In the genomic region with DNA sequence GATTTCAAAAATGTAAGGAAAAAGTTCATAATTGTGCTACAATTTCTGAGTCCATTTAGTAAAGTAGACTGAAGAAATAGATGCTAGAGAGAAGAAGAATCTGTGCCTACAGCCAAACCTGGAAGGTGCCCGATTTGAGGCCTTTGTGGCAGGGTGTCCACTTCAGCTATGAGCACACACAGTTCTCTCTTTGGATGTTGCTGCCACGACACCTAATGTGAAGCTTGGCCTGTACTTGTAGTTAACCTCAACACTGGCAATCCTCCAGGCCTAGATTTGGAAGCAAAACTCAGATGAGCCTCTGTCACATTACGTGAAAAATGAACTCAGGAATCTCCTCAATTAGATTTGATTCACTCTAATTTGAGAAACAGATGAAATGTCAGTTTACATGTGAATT, we compare ENCODE assay signal across 21 cellular contexts.
DNase-seq lines count a peak whose midpoint lies in the region; ATAC-seq and TF ChIP-seq lines count a peak whose summit lies in the region.
"Had no signal": no experiment of that assay in that cellular context is flagged by ENCODE, and none has a peak within 500 bp of the region (broad histone marks: within the 10 kb centered on the region; RNA-seq: fewer than 3 reads in every experiment).

No MANE protein-coding gene starts in this region.

- intact Hi-C loops in left ventricle myocardium superior (cut with micrococcal nuclease) = no loop called here
- intact Hi-C loops in naive thymus-derived CD4-positive, alpha-beta T cell (cut with micrococcal nuclease) = no loop called here

- CTCF ChIA-PET in naive thymus-derived CD4-positive, alpha-beta T cell (lab: Charles Lee) = no interaction called here

- H3K4me3 Mint-ChIP-seq in naive thymus-derived CD4-positive, alpha-beta T cell = no peak overlapping the region
- no peak overlapping the region for H3K4me3 Mint-ChIP-seq in activated T-cell treated with anti-CD3 and anti-CD28 coated beads, Interleukin-2, amount 50 U/mL, for 24 hours
- H3K4me3 Mint-ChIP-seq: activated CD8-positive, alpha-beta T cell treated with anti-CD3 and anti-CD28 coated beads for 36 hours; activated T-helper 1 cell treated with anti-CD3 and anti-CD28 coated beads, Interleukin-12 subunit alpha, Interleukin-12 subunit beta, Interleukin-2, Interleukin-4 antibody, amounts not matched to agents 30 ng/mL and 10 ng/mL and 1 ng/mL, durations not matched to agents 14 hours and 24 hours and 36 hours; dendritic cell treated with granulocyte-macrophage colony-stimulating factor and Interleukin-4, amounts not matched to agents 40 ng/mL and 50 ng/mL, for 4 days; IgD-negative memory B cell; stimulated activated naive CD8-positive, alpha-beta T cell treated with anti-CD3 and anti-CD28 coated beads, Interleukin-15, Interleukin-2, amounts not matched to agents 100 ng/mL and 50 ng/mL, for 24 hours had no signal

- no peaks in the 10 kb centered on the region for H3K36me3 Mint-ChIP-seq in naive thymus-derived CD4-positive, alpha-beta T cell
- H3K36me3 Mint-ChIP-seq in activated T-cell treated with anti-CD3 and anti-CD28 coated beads, Interleukin-2, amount 50 U/mL, for 24 hours (ENCODE audit: low read depth) = no peaks in the 10 kb centered on the region
- H3K36me3 Mint-ChIP-seq: IgD-negative memory B cell had no signal

- H3K9me3 Mint-ChIP-seq in naive thymus-derived CD4-positive, alpha-beta T cell = peaks cover 0 to 25% (median 4%) of the 10 kb centered on the region in 11 donors
- peaks cover 15% of the 10 kb centered on the region for H3K9me3 Mint-ChIP-seq in activated T-cell treated with anti-CD3 and anti-CD28 coated beads, Interleukin-2, amount 50 U/mL, for 24 hours
- H3K9me3 Mint-ChIP-seq: activated T-helper 1 cell treated with anti-CD3 and anti-CD28 coated beads, Interleukin-12 subunit alpha, Interleukin-12 subunit beta, Interleukin-2, Interleukin-4 antibody, amounts not matched to agents 30 ng/mL and 10 ng/mL and 1 ng/mL, durations not matched to agents 14 hours and 24 hours and 36 hours had no signal

- no peaks in the 10 kb centered on the region for H3K9me3 ChIP-seq in right atrium auricular region
- no peaks in the 10 kb centered on the region for H3K9me3 ChIP-seq in RWPE2 (ENCODE audit: severe bottlenecking)
- H3K9me3 ChIP-seq in naive thymus-derived CD4-positive, alpha-beta T cell (ENCODE audit: control insufficient read depth in 2 of 3, low read length in 3 of 3) = no peaks in the 10 kb centered on the region
- H3K9me3 ChIP-seq: heart right ventricle, pancreas had no signal

- DNase-seq in right atrium auricular region (ENCODE audit: low spot score) (peak; percentile 57), left ventricle myocardium superior (no peak), RWPE2 (ENCODE audit: low spot score) (no peak), fibroblast of gingiva (ENCODE audit: low read depth) (peak; percentile 1), DMS153 (lab: John Stamatoyannopoulos, UW) (no peak), AG08396 (ENCODE audit: low spot score) (no peak)
- DNase-seq in naive thymus-derived CD4-positive, alpha-beta T cell = no peak
- DNase-seq in activated T-cell treated with anti-CD3 and anti-CD28 coated beads, Interleukin-2, amount 50 U/mL, for 24 hours = no peak
- DNase-seq: activated CD8-positive, alpha-beta T cell treated with anti-CD3 and anti-CD28 coated beads for 36 hours; erythroblast; H7; kidney glomerular epithelial cell; NCI-H524 treated with DMSO at 0.1 percent for 48 hours; pancreas; spleen had no signal

- H3K4me1 ChIP-seq in right atrium auricular region (no peaks in the 10 kb centered on the region), RWPE2 (ENCODE audit: insufficient read depth, poor library complexity, severe bottlenecking) (no peaks in the 10 kb centered on the region)
- no peaks in the 10 kb centered on the region for H3K4me1 ChIP-seq in naive thymus-derived CD4-positive, alpha-beta T cell (ENCODE audit: control insufficient read depth in 2 of 2, insufficient read depth in 2 of 2, low read length in 2 of 2)
- H3K4me1 ChIP-seq: heart right ventricle, pancreas, spleen had no signal

- H3K4me1 Mint-ChIP-seq in naive thymus-derived CD4-positive, alpha-beta T cell = no peaks in the 10 kb centered on the region
- H3K4me1 Mint-ChIP-seq in activated T-cell treated with anti-CD3 and anti-CD28 coated beads, Interleukin-2, amount 50 U/mL, for 24 hours (ENCODE audit: low read depth) = no peaks in the 10 kb centered on the region
- H3K4me1 Mint-ChIP-seq: IgD-negative memory B cell had no signal

- POLR2A ChIA-PET in naive thymus-derived CD4-positive, alpha-beta T cell (lab: Charles Lee) = no interaction called here

- ATAC-seq in left ventricle myocardium superior (no peak), RWPE2 (ENCODE audit: low read depth) (peak; percentile 36; the same call in 1 of the 3 replicates)
- no peak for ATAC-seq in naive thymus-derived CD4-positive, alpha-beta T cell
- ATAC-seq: activated CD8-positive, alpha-beta T cell treated with anti-CD3 and anti-CD28 coated beads for 36 hours; heart right ventricle; Panc1; pancreas had no signal

- TF ChIP-seq CTCF in right atrium auricular region (IDR thresholded peaks at IDR 0.05) (no peak), RWPE2 (IDR thresholded peaks at IDR 0.05; ENCODE audit: poor library complexity, severe bottlenecking) (no peak)

- H3K27ac ChIP-seq in right atrium auricular region (peak overlapping the region in 1 of 2 donors; percentile 67), RWPE2 (ENCODE audit: poor library complexity, severe bottlenecking) (no peak overlapping the region)
- H3K27ac ChIP-seq in naive thymus-derived CD4-positive, alpha-beta T cell (ENCODE audit: low read depth, low read length) = no peak overlapping the region
- H3K27ac ChIP-seq: heart right ventricle, pancreas, spleen had no signal

- H3K4me3 ChIP-seq in right atrium auricular region (no peak overlapping the region), RWPE2 (ENCODE audit: severe bottlenecking) (no peak overlapping the region)
- no peak overlapping the region for H3K4me3 ChIP-seq in naive thymus-derived CD4-positive, alpha-beta T cell (ENCODE audit: low read length)
- H3K4me3 ChIP-seq: heart right ventricle, pancreas, spleen had no signal

- H3K27me3 ChIP-seq in right atrium auricular region = no peaks in the 10 kb centered on the region
- no peaks in the 10 kb centered on the region for H3K27me3 ChIP-seq in RWPE2 (ENCODE audit: insufficient read depth, poor library complexity, severe bottlenecking)
- no peaks in the 10 kb centered on the region for H3K27me3 ChIP-seq in naive thymus-derived CD4-positive, alpha-beta T cell (ENCODE audit: control insufficient read depth in 2 of 2, insufficient read depth in 2 of 2, low read length in 2 of 2)
- H3K27me3 ChIP-seq: heart right ventricle, pancreas, spleen had no signal

- no peak overlapping the region for H3K27ac Mint-ChIP-seq in naive thymus-derived CD4-positive, alpha-beta T cell
- no peak overlapping the region for H3K27ac Mint-ChIP-seq in activated T-cell treated with anti-CD3 and anti-CD28 coated beads, Interleukin-2, amount 50 U/mL, for 24 hours
- H3K27ac Mint-ChIP-seq: activated CD8-positive, alpha-beta T cell treated with anti-CD3 and anti-CD28 coated beads for 36 hours; activated T-helper 1 cell treated with anti-CD3 and anti-CD28 coated beads, Interleukin-12 subunit alpha, Interleukin-12 subunit beta, Interleukin-2, Interleukin-4 antibody, amounts not matched to agents 30 ng/mL and 10 ng/mL and 1 ng/mL, durations not matched to agents 14 hours and 24 hours and 36 hours; dendritic cell treated with granulocyte-macrophage colony-stimulating factor and Interleukin-4, amounts not matched to agents 40 ng/mL and 50 ng/mL, for 4 days; IgD-negative memory B cell; stimulated activated naive CD8-positive, alpha-beta T cell treated with anti-CD3 and anti-CD28 coated beads, Interleukin-15, Interleukin-2, amounts not matched to agents 100 ng/mL and 50 ng/mL, for 24 hours had no signal

- H3K36me3 ChIP-seq in right atrium auricular region (no peaks in the 10 kb centered on the region), RWPE2 (ENCODE audit: low read depth) (no peaks in the 10 kb centered on the region)
- no peaks in the 10 kb centered on the region for H3K36me3 ChIP-seq in naive thymus-derived CD4-positive, alpha-beta T cell (ENCODE audit: control insufficient read depth in 2 of 3, insufficient read depth in 3 of 3, low read length in 3 of 3)
- H3K36me3 ChIP-seq: heart right ventricle, pancreas, spleen had no signal

- no peaks in the 10 kb centered on the region for H3K27me3 Mint-ChIP-seq in naive thymus-derived CD4-positive, alpha-beta T cell
- H3K27me3 Mint-ChIP-seq in activated T-cell treated with anti-CD3 and anti-CD28 coated beads, Interleukin-2, amount 50 U/mL, for 24 hours = no peaks in the 10 kb centered on the region
- H3K27me3 Mint-ChIP-seq: activated CD8-positive, alpha-beta T cell treated with anti-CD3 and anti-CD28 coated beads for 36 hours; dendritic cell treated with granulocyte-macrophage colony-stimulating factor and Interleukin-4, amounts not matched to agents 40 ng/mL and 50 ng/mL, for 4 days; IgD-negative memory B cell; stimulated activated naive CD8-positive, alpha-beta T cell treated with anti-CD3 and anti-CD28 coated beads, Interleukin-15, Interleukin-2, amounts not matched to agents 100 ng/mL and 50 ng/mL, for 24 hours had no signal

Comparison
In these comparisons a context has a peak if more than half of its experiments do, and no peak if none do; other contexts are left out.
1. DNase-seq: peak in right atrium auricular region (single experiment) and fibroblast of gingiva (single experiment); none in left ventricle myocardium superior (single experiment), RWPE2 (single experiment), DMS153 (single experiment), naive thymus-derived CD4-positive, alpha-beta T cell (0 of 9), activated T-cell treated with anti-CD3 and anti-CD28 coated beads, Interleukin-2, amount 50 U/mL, for 24 hours (single experiment) and AG08396 (single experiment).